ENCODE assay signal across 9 cellular contexts in the genomic region with DNA sequence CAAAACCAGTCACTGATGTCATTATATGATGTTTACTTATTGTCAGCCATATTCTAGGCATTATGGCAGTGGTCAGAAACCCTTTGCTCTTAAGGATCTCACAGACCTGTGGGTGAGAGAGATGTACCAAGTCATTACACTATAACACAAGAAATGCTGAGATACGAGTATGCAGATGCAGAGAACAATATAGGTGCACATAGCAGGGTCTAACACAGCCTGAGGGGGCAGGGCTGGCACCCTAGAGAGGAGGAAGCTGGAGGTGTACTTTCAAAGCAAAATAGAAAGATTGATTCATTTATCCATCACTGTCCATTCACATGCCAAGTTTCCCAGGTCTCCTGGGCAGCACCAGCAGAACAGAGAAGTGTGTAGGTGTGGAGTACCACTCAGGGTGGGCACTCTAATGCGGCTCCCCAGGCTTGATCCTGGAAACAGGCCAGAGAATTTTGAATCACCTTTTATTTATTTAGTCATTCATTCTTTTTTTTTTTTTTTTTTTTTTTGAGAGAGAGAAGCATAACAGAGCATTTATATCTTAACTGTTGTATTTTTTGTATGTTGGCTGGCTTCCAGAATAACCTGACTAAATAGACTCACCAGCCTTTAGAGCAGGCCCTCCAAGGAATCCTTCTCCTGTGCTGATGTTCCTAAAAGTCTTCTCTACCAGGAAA.
DNase-seq lines count a peak whose midpoint lies in the region; ATAC-seq and TF ChIP-seq lines count a peak whose summit lies in the region.
"Had no signal": no experiment of that assay in that cellular context is flagged by ENCODE, and none has a peak within 500 bp of the region (broad histone marks: within the 10 kb centered on the region; RNA-seq: fewer than 3 reads in every experiment).

No MANE protein-coding gene starts in this region.

- 74 to 88% (median 78%) methylated on average over 2 of the region's 2 CpGs for WGBS in spleen, 5 donors
- 50 to 65% methylated on average over 2 of the region's 2 CpGs for WGBS in gastroesophageal sphincter (ENCODE audit: low coverage in 1 of 2), 2 donors

- DNase-seq in activated CD4-positive, alpha-beta T cell treated with anti-CD3 and anti-CD28 coated beads for 48 hours, result peak; percentile 20
- DNase-seq in activated CD4-positive, alpha-beta T cell treated with anti-CD3 and anti-CD28 coated beads for 4 hours, result no peak
- DNase-seq in NCI-H2081 (lab: John Stamatoyannopoulos, UW) (peak; percentile 31 to 43), astrocyte of the hippocampus (ENCODE audit: low read depth, low spot score) (peak; percentile 23), spleen (no peak), NOMO-1 treated with dmso at 0.1 percent for 144 hours (lab: John Stamatoyannopoulos, UW; ENCODE audit: unreplicated experiment) (no peak)
- DNase-seq: activated CD8-positive, alpha-beta memory T cell treated with anti-CD3 and anti-CD28 coated beads, Interleukin-2, amount 50 U/mL, for 48 hours had no signal

- no peak for TF ChIP-seq EP300 in gastroesophageal sphincter (IDR thresholded peaks at IDR 0.05)

- H3K27ac ChIP-seq in spleen (peak overlapping the region in 5 of 8 donors; percentile 5 to 62 (median 33)), gastroesophageal sphincter (no peak overlapping the region)

- H3K9me3 ChIP-seq in spleen (no peaks in the 10 kb centered on the region), gastroesophageal sphincter (no peaks in the 10 kb centered on the region)

- TF ChIP-seq POLR2A in spleen (IDR thresholded peaks at IDR 0.05), result no peak
- TF ChIP-seq POLR2A in gastroesophageal sphincter (IDR thresholded peaks at IDR 0.05), result no peak

- ATAC-seq in gastroesophageal sphincter, result no peak
- ATAC-seq in GM18517 (IDR thresholded peaks at IDR 0.05; ENCODE audit: unreplicated experiment), result no peak

- H3K4me3 ChIP-seq in spleen, result no peak overlapping the region
- no peak overlapping the region for H3K4me3 ChIP-seq in gastroesophageal sphincter

- H3K36me3 ChIP-seq in spleen (no peaks in the 10 kb centered on the region), gastroesophageal sphincter (no peaks in the 10 kb centered on the region)

- peaks cover 4 to 36% (median 10%) of the 10 kb centered on the region in 6 donors for H3K4me1 ChIP-seq in spleen
- H3K4me1 ChIP-seq in gastroesophageal sphincter, result no peaks in the 10 kb centered on the region

- TF ChIP-seq CTCF in spleen (IDR thresholded peaks at IDR 0.05 in 8 of 11, conservative IDR thresholded peaks at IDR 0.05 in 3 of 11) (no peak), gastroesophageal sphincter (IDR thresholded peaks at IDR 0.05) (no peak)

- H3K27me3 ChIP-seq in spleen (replicated peaks in 1 of 7) (no peaks in the 10 kb centered on the region), gastroesophageal sphincter (no peaks in the 10 kb centered on the region)

- intact Hi-C loops in spleen (cut with DNase I; ENCODE audit: low total_unique reads), result no loop called here

Comparison
In these comparisons a context has a peak if more than half of its experiments do, and no peak if none do; other contexts are left out.
1. DNase-seq: peak in activated CD4-positive, alpha-beta T cell treated with anti-CD3 and anti-CD28 coated beads for 48 hours (single experiment), NCI-H2081 (2 of 2) and astrocyte of the hippocampus (single experiment); none in activated CD4-positive, alpha-beta T cell treated with anti-CD3 and anti-CD28 coated beads for 4 hours (0 of 2), spleen (single experiment) and NOMO-1 treated with dmso at 0.1 percent for 144 hours (single experiment).
2. H3K27ac ChIP-seq: peak in spleen (5 of 8); none in gastroesophageal sphincter (0 of 4).